In genomic region chr20:23584434-23585199, GRCh38 we compare ENCODE assay signal across 24 cellular contexts. TPM values are rescaled to one million over a fixed set of nuclear protein-coding genes. Genes with fewer than 3 reads are reported as not detected.
DNase-seq lines count a peak whose midpoint lies in the region; ATAC-seq, FAIRE-seq and TF ChIP-seq lines count a peak whose summit lies in the region.
"Had no signal": no experiment of that assay in that cellular context is flagged by ENCODE, and none has a peak within 500 bp of the region (broad histone marks: within the 10 kb centered on the region; RNA-seq: fewer than 3 reads in every experiment).

No MANE protein-coding gene starts in this region.

- no peak for TF ChIP-seq RAD21 in HepG2 (CRISPR knock-in tag; IDR thresholded peaks at IDR 0.05)

- no peaks in the 10 kb centered on the region for H4K20me1 ChIP-seq in HepG2 (ENCODE audit: insufficient read depth, low read length)
- H4K20me1 ChIP-seq: BLaER1 treated with 17β-estradiol and CSF1 and Interleukin-3, amounts not matched to agents 10 nM and 100 nM had no signal

- H3K9me3 ChIP-seq in HepG2 (ENCODE audit: low read length): no peaks in the 10 kb centered on the region
- H3K9me3 ChIP-seq in right lobe of liver: no peaks in the 10 kb centered on the region
- no peaks in the 10 kb centered on the region for H3K9me3 ChIP-seq in colonic mucosa
- H3K9me3 ChIP-seq: BLaER1 treated with 17β-estradiol and CSF1 and Interleukin-3, amounts not matched to agents 10 nM and 100 nM; MG63 had no signal

- H3K36me3 ChIP-seq in HepG2 (replicated peaks in 1 of 2; ENCODE audit: control insufficient read depth in 1 of 2, insufficient read depth in 2 of 2, low read length in 2 of 2) (no peaks in the 10 kb centered on the region), right lobe of liver (no peaks in the 10 kb centered on the region), bronchial epithelial cell (ENCODE audit: control insufficient read depth, insufficient read depth, low read length) (no peaks in the 10 kb centered on the region), colonic mucosa (no peaks in the 10 kb centered on the region)
- H3K36me3 ChIP-seq: BLaER1 treated with 17β-estradiol and CSF1 and Interleukin-3, amounts not matched to agents 10 nM and 100 nM; MG63 had no signal

- FAIRE-seq in HepG2 (lab: Jason Lieb, UNC) (no peak), bronchial epithelial cell (lab: Jason Lieb, UNC) (no peak)
- FAIRE-seq: A549, G401.6, GM12878, GM18507 had no signal

- no peaks in the 10 kb centered on the region for H3K79me2 ChIP-seq in HepG2 (ENCODE audit: insufficient read depth, low read length)

- intact Hi-C loops in HepG2 (cut with micrococcal nuclease; ENCODE audit: unreplicated experiment) (no loop called here), right lobe of liver (cut with DNase I) (no loop called here), colonic mucosa (cut with DNase I) (no loop called here)

- 74% methylated on average over 5 of the region's 5 CpGs for WGBS in HepG2 (ENCODE audit: low lambda C conversion rate)
- 26% methylated on average over 3 of the region's 5 CpGs for WGBS in right lobe of liver (ENCODE audit: insufficient coverage, low coverage, low lambda C conversion rate, missing lambda C conversion rate)

- TF ChIP-seq POLR2A in HepG2 (IDR thresholded peaks at IDR 0.05; ENCODE audit: insufficient read depth in 1 of 2, low read depth in 2 of 2, low read length in 2 of 2) (no peak), right lobe of liver (IDR thresholded peaks at IDR 0.05) (no peak)

- BruUV-seq in HepG2 (replicated peaks; lab: Mats Ljungman, UMichigan): no TSS peak

- H3K4me3 ChIP-seq in HepG2 (replicated peaks in 1 of 3; ENCODE audit: insufficient read depth in 1 of 3, low read depth in 2 of 3, low read length in 3 of 3) (no peak overlapping the region), right lobe of liver (no peak overlapping the region), bronchial epithelial cell (ENCODE audit: low read depth, low read length) (no peak overlapping the region), colonic mucosa (no peak overlapping the region)
- H3K4me3 ChIP-seq: A549; BLaER1 treated with 17β-estradiol and CSF1 and Interleukin-3, amounts not matched to agents 10 nM and 100 nM; GM12878; MG63 had no signal

- H3K4me1 ChIP-seq in HepG2 (ENCODE audit: insufficient read depth, low read length) (peaks cover 66% of the 10 kb centered on the region), right lobe of liver (no peaks in the 10 kb centered on the region), colonic mucosa (no peaks in the 10 kb centered on the region)

- POLR2A ChIA-PET in HepG2 (lab: Yijun Ruan, JAX): interaction anchor here (1.5 to 3.3 kb wide), 5 partner anchors 17 to 52 kb away, joined by 3 to 34 read pairs (median 16); partner anchors contain the start of gene CST3

- no peak overlapping the region for H3K4me2 ChIP-seq in HepG2 (ENCODE audit: low read depth, low read length)
- H3K4me2 ChIP-seq: A549 had no signal

- ATAC-seq in HepG2 (no peak), right lobe of liver (no peak), HG03432 (IDR thresholded peaks at IDR 0.05; ENCODE audit: unreplicated experiment) (no peak)
- ATAC-seq: A549, GM12878 had no signal

- H2AFZ ChIP-seq in HepG2 (ENCODE audit: low read length): no peak overlapping the region

- no peaks in the 10 kb centered on the region for H3K27me3 ChIP-seq in HepG2 (ENCODE audit: control insufficient read depth in 1 of 2, insufficient read depth in 2 of 2, low read length in 2 of 2)
- no peaks in the 10 kb centered on the region for H3K27me3 ChIP-seq in right lobe of liver
- no peaks in the 10 kb centered on the region for H3K27me3 ChIP-seq in bronchial epithelial cell (ENCODE audit: control insufficient read depth, insufficient read depth, low read length)
- H3K27me3 ChIP-seq in colonic mucosa: no peaks in the 10 kb centered on the region
- H3K27me3 ChIP-seq: BLaER1 treated with 17β-estradiol and CSF1 and Interleukin-3, amounts not matched to agents 10 nM and 100 nM; MG63 had no signal

- H3K9ac ChIP-seq in HepG2 (ENCODE audit: insufficient read depth, low read depth, low read length) (no peak overlapping the region), colonic mucosa (ENCODE audit: low read depth in 2 of 2, low read length in 2 of 2) (no peak overlapping the region)
- H3K9ac ChIP-seq: BLaER1 treated with 17β-estradiol and CSF1 and Interleukin-3, amounts not matched to agents 10 nM and 100 nM had no signal

- in situ Hi-C loops in HepG2 (cut with HindIII; ENCODE audit: extremely low pct_ligation_motif_present, low pct_unique_long_range_greater_than_20kb): no loop called here

- TF ChIP-seq CTCF in HepG2 (CRISPR knock-in tag; IDR thresholded peaks at IDR 0.05) (peak; percentile 39; the same call in 1 of the 2 replicates), right lobe of liver (IDR thresholded peaks at IDR 0.05) (no peak), bronchial epithelial cell (IDR thresholded peaks at IDR 0.05; ENCODE audit: insufficient read depth, low read length, severe bottlenecking) (no peak), colonic mucosa (IDR thresholded peaks at IDR 0.05) (no peak)

- DNase-seq in HepG2 (ENCODE audit: low spot score) (no peak), right lobe of liver (no peak), bronchial epithelial cell (ENCODE audit: low read depth) (peak; percentile 44), islet precursor cell (peak; percentile 46), colonic mucosa (no peak), T1000 (lab: John Stamatoyannopoulos, UW) (no peak)
- DNase-seq: DND-41, IMR-90, Karpas-422, MG63, NCI-H1105, NCI-H1694, NCI-H2107, NCI-H345, NCI-H526 treated with DMSO at 0.1 percent for 48 hours, SHP77 treated with DMSO at 0.1 percent for 48 hours had no signal

- CTCF ChIA-PET in HepG2 (lab: Yijun Ruan, JAX; ENCODE audit: low intra/inter-chr PET ratio, low total read pairs): no interaction called here

- H3K27ac ChIP-seq in HepG2 (ENCODE audit: extremely low read length, insufficient read depth, low read length): no peak overlapping the region
- no peak overlapping the region for H3K27ac ChIP-seq in right lobe of liver
- H3K27ac ChIP-seq in colonic mucosa: no peak overlapping the region
- H3K27ac ChIP-seq: A549; BLaER1 treated with 17β-estradiol and CSF1 and Interleukin-3, amounts not matched to agents 10 nM and 100 nM had no signal

- TF ChIP-seq EP300 in HepG2 (IDR thresholded peaks at IDR 0.05; ENCODE audit: low read depth in 2 of 2, low read length in 2 of 2) (no peak), HepG2 (CRISPR knock-in tag; IDR thresholded peaks at IDR 0.05; ENCODE audit: borderline replicate concordance) (no peak)

RNA-seq across cellular contexts. Expression of gene CST9L, which starts 16.3 kb away (rescaled TPM):
- total RNA-seq in HepG2 (2016; rRNA removed; fragmentation: Illumina TruSeq; extraction: Trizol): 0.15 TPM in 1 of 2 replicates, not detected in the other
- not detected in 2 replicates for total RNA-seq in HepG2 (2016; cell fraction: cytosol; rRNA removed; fragmentation: Illumina TruSeq; extraction: Trizol; ENCODE audit: low read depth)
- not detected in 2 replicates for total RNA-seq in HepG2 (2016; cell fraction: insoluble cytoplasmic fraction; rRNA removed; fragmentation: Illumina TruSeq; extraction: Trizol)
- total RNA-seq in HepG2 (2016; cell fraction: membrane; rRNA removed; fragmentation: Illumina TruSeq; extraction: Trizol): not detected in 2 replicates
- not detected in 2 replicates for total RNA-seq in HepG2 (2016; cell fraction: nucleus; rRNA removed; fragmentation: Illumina TruSeq; extraction: Trizol)
- polyA plus RNA-seq in HepG2 (2011; rRNA removed): not detected in 2 replicates
- not detected in 2 replicates for polyA plus RNA-seq in HepG2 (2011; cell fraction: cytosol; rRNA removed)
- not detected in 2 replicates for polyA plus RNA-seq in HepG2 (2011; cell fraction: nucleus; rRNA removed)
- not detected in 2 replicates for polyA plus RNA-seq in HepG2 (2012)
- polyA plus RNA-seq in HepG2 (2016; cell fraction: cytosol; fragmentation: Illumina TruSeq; extraction: Trizol; ENCODE audit: low read depth): not detected in 2 replicates
- not detected in 2 replicates for polyA plus RNA-seq in HepG2 (2016; cell fraction: insoluble cytoplasmic fraction; fragmentation: Illumina TruSeq; extraction: Trizol; ENCODE audit: low read depth)
- not detected in 2 replicates for polyA plus RNA-seq in HepG2 (2016; cell fraction: membrane; fragmentation: Illumina TruSeq; extraction: Trizol; ENCODE audit: low read depth)
- not detected in 2 replicates for polyA plus RNA-seq in HepG2 (2016; cell fraction: nucleus; fragmentation: Illumina TruSeq; extraction: Trizol; ENCODE audit: insufficient read depth, low read depth)
- polyA minus RNA-seq in HepG2 (2011; rRNA and poly(A)+ RNA removed; ENCODE audit: low replicate concordance): not detected in 2 replicates
- polyA minus RNA-seq in HepG2 (2011; cell fraction: cytosol; rRNA and poly(A)+ RNA removed): not detected in 2 replicates
- not detected in 2 replicates for polyA minus RNA-seq in HepG2 (2011; cell fraction: nucleus; rRNA and poly(A)+ RNA removed)
- total RNA-seq in right lobe of liver: not detected
- total RNA-seq in bronchial epithelial cell: not detected in 2 replicates
- not detected for total RNA-seq in colonic mucosa
- total RNA-seq: GM12878, H4, HT-29, IMR-90 had no signal
- polyA plus RNA-seq: A549, GM12878, IMR-90 had no signal

RNA-seq across cellular contexts. Expression of gene CST9, which starts 21.1 kb away (rescaled TPM):
- total RNA-seq in HepG2 (2016; rRNA removed; fragmentation: Illumina TruSeq; extraction: Trizol) (0.07 TPM in 1 of 2 replicates, not detected in the other), right lobe of liver (not detected), bronchial epithelial cell (not detected in 2 replicates), colonic mucosa (not detected)
- not detected in 2 replicates for total RNA-seq in HepG2 (2016; cell fraction: cytosol; rRNA removed; fragmentation: Illumina TruSeq; extraction: Trizol; ENCODE audit: low read depth)
- not detected in 2 replicates for total RNA-seq in HepG2 (2016; cell fraction: insoluble cytoplasmic fraction; rRNA removed; fragmentation: Illumina TruSeq; extraction: Trizol)
- total RNA-seq in HepG2 (2016; cell fraction: membrane; rRNA removed; fragmentation: Illumina TruSeq; extraction: Trizol): not detected in 2 replicates
- total RNA-seq in HepG2 (2016; cell fraction: nucleus; rRNA removed; fragmentation: Illumina TruSeq; extraction: Trizol): not detected in 2 replicates
- polyA plus RNA-seq in HepG2 (2011; rRNA removed): not detected in 2 replicates
- polyA plus RNA-seq in HepG2 (2011; cell fraction: cytosol; rRNA removed): not detected in 2 replicates
- polyA plus RNA-seq in HepG2 (2011; cell fraction: nucleus; rRNA removed): not detected in 2 replicates
- polyA plus RNA-seq in HepG2 (2012): not detected in 2 replicates
- polyA plus RNA-seq in HepG2 (2016; cell fraction: cytosol; fragmentation: Illumina TruSeq; extraction: Trizol; ENCODE audit: low read depth): not detected in 2 replicates
- polyA plus RNA-seq in HepG2 (2016; cell fraction: insoluble cytoplasmic fraction; fragmentation: Illumina TruSeq; extraction: Trizol; ENCODE audit: low read depth): not detected in 2 replicates
- not detected in 2 replicates for polyA plus RNA-seq in HepG2 (2016; cell fraction: membrane; fragmentation: Illumina TruSeq; extraction: Trizol; ENCODE audit: low read depth)
- not detected in 2 replicates for polyA plus RNA-seq in HepG2 (2016; cell fraction: nucleus; fragmentation: Illumina TruSeq; extraction: Trizol; ENCODE audit: insufficient read depth, low read depth)
- polyA minus RNA-seq in HepG2 (2011; rRNA and poly(A)+ RNA removed; ENCODE audit: low replicate concordance): not detected in 2 replicates
- not detected in 2 replicates for polyA minus RNA-seq in HepG2 (2011; cell fraction: cytosol; rRNA and poly(A)+ RNA removed)
- polyA minus RNA-seq in HepG2 (2011; cell fraction: nucleus; rRNA and poly(A)+ RNA removed): 0.25 TPM in 1 of 2 replicates, not detected in the other
- total RNA-seq: GM12878, H4, HT-29, IMR-90 had no signal
- polyA plus RNA-seq: A549, GM12878, IMR-90 had no signal

RNA-seq across cellular contexts. Expression of gene CST3, which starts 53.1 kb away (rescaled TPM):
- total RNA-seq in HepG2 (2016; rRNA removed; fragmentation: Illumina TruSeq; extraction: Trizol) (300 and 690 TPM in 2 replicates), right lobe of liver (1,000 to 10,000 TPM in 1 of 6 experiments, 100 to 1,000 TPM in 5; 504 to 1,394 (median 638) TPM), bronchial epithelial cell (82.7 and 124 TPM in 2 replicates), colonic mucosa (100 to 1,000 TPM; 606 to 666 TPM)
- 306 and 400 TPM in 2 replicates for total RNA-seq in HepG2 (2016; cell fraction: cytosol; rRNA removed; fragmentation: Illumina TruSeq; extraction: Trizol; ENCODE audit: low read depth)
- 277 and 657 TPM in 2 replicates for total RNA-seq in HepG2 (2016; cell fraction: insoluble cytoplasmic fraction; rRNA removed; fragmentation: Illumina TruSeq; extraction: Trizol)
- total RNA-seq in HepG2 (2016; cell fraction: membrane; rRNA removed; fragmentation: Illumina TruSeq; extraction: Trizol): 267 and 341 TPM in 2 replicates
- total RNA-seq in HepG2 (2016; cell fraction: nucleus; rRNA removed; fragmentation: Illumina TruSeq; extraction: Trizol): 478 and 575 TPM in 2 replicates
- polyA plus RNA-seq in HepG2 (2011; rRNA removed): 1,005 and 1,077 TPM in 2 replicates
- 827 and 1,616 TPM in 2 replicates for polyA plus RNA-seq in HepG2 (2011; cell fraction: cytosol; rRNA removed)
- polyA plus RNA-seq in HepG2 (2011; cell fraction: nucleus; rRNA removed): 530 and 563 TPM in 2 replicates
- polyA plus RNA-seq in HepG2 (2012): 560 and 584 TPM in 2 replicates
- 569 and 650 TPM in 2 replicates for polyA plus RNA-seq in HepG2 (2016; cell fraction: cytosol; fragmentation: Illumina TruSeq; extraction: Trizol; ENCODE audit: low read depth)
- 435 and 510 TPM in 2 replicates for polyA plus RNA-seq in HepG2 (2016; cell fraction: insoluble cytoplasmic fraction; fragmentation: Illumina TruSeq; extraction: Trizol; ENCODE audit: low read depth)
- 388 and 429 TPM in 2 replicates for polyA plus RNA-seq in HepG2 (2016; cell fraction: membrane; fragmentation: Illumina TruSeq; extraction: Trizol; ENCODE audit: low read depth)
- 1,429 and 1,592 TPM in 2 replicates for polyA plus RNA-seq in HepG2 (2016; cell fraction: nucleus; fragmentation: Illumina TruSeq; extraction: Trizol; ENCODE audit: insufficient read depth, low read depth)
- polyA minus RNA-seq in HepG2 (2011; rRNA and poly(A)+ RNA removed; ENCODE audit: low replicate concordance): 60.4 and 1,528 TPM in 2 replicates
- 688 and 730 TPM in 2 replicates for polyA minus RNA-seq in HepG2 (2011; cell fraction: cytosol; rRNA and poly(A)+ RNA removed)
- polyA minus RNA-seq in HepG2 (2011; cell fraction: nucleus; rRNA and poly(A)+ RNA removed): 130 and 153 TPM in 2 replicates

Comparison
In these comparisons a context has a peak if more than half of its experiments do, and no peak if none do; other contexts are left out.
1. DNase-seq: peak in bronchial epithelial cell (single experiment) and islet precursor cell (single experiment); none in HepG2 (single experiment), right lobe of liver (0 of 3), colonic mucosa (single experiment) and T1000 (single experiment).